ENCODE assay signal across 8 cellular contexts in the genomic region with DNA sequence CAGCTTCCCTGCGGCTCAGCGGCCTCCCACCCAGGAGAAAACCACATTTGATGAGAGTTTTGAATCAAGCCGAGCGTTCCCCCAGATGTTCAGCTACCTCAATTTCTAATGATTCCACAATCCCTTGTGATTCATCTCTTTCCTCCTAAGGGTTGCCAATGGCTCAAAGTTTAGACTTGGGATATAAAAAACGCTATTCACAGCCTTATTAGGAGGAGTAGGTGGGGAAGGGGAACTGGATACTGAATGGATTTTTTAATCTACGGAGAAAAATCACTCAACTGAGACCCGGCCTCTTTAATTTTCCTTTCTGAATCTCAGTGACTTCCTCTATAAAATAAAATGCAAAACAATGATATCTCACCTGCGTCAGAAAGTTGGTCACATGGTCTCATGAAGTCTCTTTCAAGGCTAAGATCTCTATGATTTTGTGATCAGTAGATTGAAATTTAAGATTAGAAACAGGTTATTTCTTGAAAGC.
DNase-seq lines count a peak whose midpoint lies in the region; ATAC-seq and TF ChIP-seq lines count a peak whose summit lies in the region.

No MANE protein-coding gene starts in this region.

- H3K36me3 Mint-ChIP-seq in neural crest cell (ENCODE audit: low read depth): no peaks in the 10 kb centered on the region

- peak overlapping the region; percentile 60 to 64 (median 62) for H3K4me3 ChIP-seq in esophagus muscularis mucosa

- WGBS in esophagus muscularis mucosa: 27% methylated on average over 8 of the region's 8 CpGs

- intact Hi-C loops in esophagus muscularis mucosa (cut with DNase I): loop anchor here (5.0 to 10.0 kb wide), 2 partner anchors 363 to 546 kb away; no protein-coding TSS in a partner anchor

- no peak overlapping the region for H3K27ac Mint-ChIP-seq in neural crest cell (ENCODE audit: unreplicated experiment)

- TF ChIP-seq CTCF in esophagus muscularis mucosa (IDR thresholded peaks at IDR 0.05) (no peak), neural crest cell (conservative IDR thresholded peaks at IDR 0.05) (no peak)

- ATAC-seq in GM18511 (IDR thresholded peaks at IDR 0.05; ENCODE audit: unreplicated experiment): no peak
- no peak for ATAC-seq in HG03378 (IDR thresholded peaks at IDR 0.05; ENCODE audit: unreplicated experiment)
- no peak for ATAC-seq in GM21825 (IDR thresholded peaks at IDR 0.05; ENCODE audit: unreplicated experiment)

- peaks cover 0 to 25% (median 0%) of the 10 kb centered on the region in 4 donors for H3K27me3 ChIP-seq in esophagus muscularis mucosa

- peak overlapping the region; percentile 72 for H3K4me3 Mint-ChIP-seq in neural crest cell

- H3K27ac ChIP-seq in esophagus muscularis mucosa (replicated peaks in 1 of 4): peak overlapping the region; percentile 56 to 73 (median 68)

- TF ChIP-seq EP300 in esophagus muscularis mucosa (IDR thresholded peaks at IDR 0.05): no peak

- H3K9me3 Mint-ChIP-seq in neural crest cell: no peaks in the 10 kb centered on the region

- H3K9me3 ChIP-seq in esophagus muscularis mucosa: no peaks in the 10 kb centered on the region

- peaks cover 35% of the 10 kb centered on the region for H3K4me1 Mint-ChIP-seq in neural crest cell

- no peaks in the 10 kb centered on the region for H3K36me3 ChIP-seq in esophagus muscularis mucosa

- H3K27me3 Mint-ChIP-seq in neural crest cell (ENCODE audit: low read depth): peaks cover 42% of the 10 kb centered on the region

- TF ChIP-seq POLR2A in esophagus muscularis mucosa (IDR thresholded peaks at IDR 0.05; ENCODE audit: low read depth): no peak

- peaks cover 4 to 20% (median 18%) of the 10 kb centered on the region in 4 donors for H3K4me1 ChIP-seq in esophagus muscularis mucosa

- DNase-seq in AG20443 (ENCODE audit: low spot score) (peak; percentile 41), NCI-H526 (lab: John Stamatoyannopoulos, UW) (peak; percentile 31 to 59), esophagus muscularis mucosa (ENCODE audit: extremely low spot score) (no peak), neural crest cell (ENCODE audit: low read depth, low spot score) (no peak)
- no peak for DNase-seq in activated naive CD4-positive, alpha-beta T cell treated with Interleukin-2 at 50 U/mL for 16 hours

Comparison
In these comparisons a context has a peak if more than half of its experiments do, and no peak if none do; other contexts are left out.
1. DNase-seq: peak in AG20443 (single experiment) and NCI-H526 (2 of 2); none in esophagus muscularis mucosa (single experiment), neural crest cell (single experiment) and activated naive CD4-positive, alpha-beta T cell treated with Interleukin-2 at 50 U/mL for 16 hours (single experiment).